Comparison of ENCODE assay signal across 16 cellular contexts in the genomic region with DNA sequence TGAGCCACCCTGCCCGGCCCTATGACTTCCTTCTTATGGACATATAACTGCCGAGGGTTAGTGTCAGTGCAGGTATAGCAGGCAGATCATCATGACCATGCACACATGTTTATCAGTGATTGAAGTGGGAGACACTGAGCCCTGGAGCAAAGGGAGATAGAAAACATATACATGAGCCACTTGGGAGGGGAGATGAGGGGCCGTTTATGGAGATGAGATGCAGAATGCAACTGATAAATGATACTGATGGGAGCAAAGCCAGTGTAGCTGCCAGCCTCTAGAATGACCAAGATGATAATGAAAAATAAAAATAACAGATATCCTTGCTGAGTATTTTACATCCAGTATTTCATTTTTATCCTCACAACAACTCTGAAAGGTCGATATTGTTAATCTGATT.
A peak's percentile ranks its signal among the peaks of the same experiment; 100 is the strongest.
DNase-seq lines count a peak whose midpoint lies in the region; ATAC-seq and TF ChIP-seq lines count a peak whose summit lies in the region.
"Had no signal": no experiment of that assay in that cellular context is flagged by ENCODE, and none has a peak within 500 bp of the region (broad histone marks: within the 10 kb centered on the region; RNA-seq: fewer than 3 reads in every experiment).

No MANE protein-coding gene starts in this region.

- H2AFZ ChIP-seq in parathyroid adenoma = no peak overlapping the region

- no peaks in the 10 kb centered on the region for H3K27me3 ChIP-seq in parathyroid adenoma (ENCODE audit: control insufficient read depth, insufficient read depth, low read length)
- no peaks in the 10 kb centered on the region for H3K27me3 ChIP-seq in heart left ventricle
- H3K27me3 ChIP-seq: BLaER1 treated with 17β-estradiol and CSF1 and Interleukin-3, amounts not matched to agents 10 nM and 100 nM had no signal

- H3K36me3 ChIP-seq in parathyroid adenoma (ENCODE audit: control insufficient read depth, insufficient read depth, low read length) (no peaks in the 10 kb centered on the region), heart left ventricle (no peaks in the 10 kb centered on the region)
- H3K36me3 ChIP-seq: BLaER1 treated with 17β-estradiol and CSF1 and Interleukin-3, amounts not matched to agents 10 nM and 100 nM had no signal

- 64 to 73% (median 72%) methylated on average over 4 of the region's 4 CpGs for WGBS in heart left ventricle, 4 donors

- no peak overlapping the region for H3K4me2 ChIP-seq in parathyroid adenoma (ENCODE audit: low read length)
- H3K4me2 ChIP-seq: BLaER1 treated with 17β-estradiol and CSF1 and Interleukin-3, amounts not matched to agents 10 nM and 100 nM had no signal

- peak overlapping the region; percentile 48 for H3K27ac ChIP-seq in parathyroid adenoma
- H3K27ac ChIP-seq in RWPE1 = no peak overlapping the region
- no peak overlapping the region for H3K27ac ChIP-seq in heart left ventricle
- H3K27ac ChIP-seq: BLaER1 treated with 17β-estradiol and CSF1 and Interleukin-3, amounts not matched to agents 10 nM and 100 nM; C4-2B had no signal

- no peak overlapping the region for H3K9ac ChIP-seq in parathyroid adenoma
- H3K9ac ChIP-seq: BLaER1 treated with 17β-estradiol and CSF1 and Interleukin-3, amounts not matched to agents 10 nM and 100 nM had no signal

- CTCF ChIA-PET in RWPE1 (lab: Yijun Ruan, JAX) = no interaction called here

- POLR2A ChIA-PET in RWPE1 (lab: Yijun Ruan, JAX; ENCODE audit: low non-redundant PET) = no interaction called here

- ATAC-seq in SK-N-SH treated with all-trans-retinoic acid at 6 μM for 48 hours (no peak), heart left ventricle (no peak), GM19328 (IDR thresholded peaks at IDR 0.05; ENCODE audit: unreplicated experiment) (no peak)
- ATAC-seq: CD8-positive, alpha-beta T cell had no signal

- H3K4me3 ChIP-seq in parathyroid adenoma (ENCODE audit: low read depth, low read length) = no peak overlapping the region
- H3K4me3 ChIP-seq in heart left ventricle = no peak overlapping the region
- H3K4me3 ChIP-seq: BLaER1 treated with 17β-estradiol and CSF1 and Interleukin-3, amounts not matched to agents 10 nM and 100 nM had no signal

- no peak for TF ChIP-seq POLR2A in heart left ventricle (IDR thresholded peaks at IDR 0.05)

- DNase-seq in SK-N-DZ (ENCODE audit: low spot score) (peak; percentile 69), RWPE1 (ENCODE audit: low spot score) (no peak), heart left ventricle (no peak)
- DNase-seq: 8988T; ACHN; Caco-2; Calu3; CD4-positive, alpha-beta T cell; CD8-positive, alpha-beta T cell; DMS79 treated with DMSO at 0.1 percent for 48 hours; GF-D8 had no signal

- H3K9me3 ChIP-seq in parathyroid adenoma (ENCODE audit: control insufficient read depth, low read length) = no peaks in the 10 kb centered on the region
- H3K9me3 ChIP-seq in heart left ventricle = no peaks in the 10 kb centered on the region
- H3K9me3 ChIP-seq: BLaER1 treated with 17β-estradiol and CSF1 and Interleukin-3, amounts not matched to agents 10 nM and 100 nM; Caco-2 had no signal

- intact Hi-C loops in heart left ventricle (cut with DNase I) = no loop called here

- no peaks in the 10 kb centered on the region for H3K79me2 ChIP-seq in parathyroid adenoma

- TF ChIP-seq CTCF in parathyroid adenoma (IDR thresholded peaks at IDR 0.05) (no peak), RWPE1 (conservative IDR thresholded peaks at IDR 0.05; ENCODE audit: low read depth) (no peak), heart left ventricle (IDR thresholded peaks at IDR 0.05) (no peak)

- H3K4me1 ChIP-seq in parathyroid adenoma = peaks cover 5% of the 10 kb centered on the region
- no peaks in the 10 kb centered on the region for H3K4me1 ChIP-seq in heart left ventricle
- H3K4me1 ChIP-seq: Caco-2 had no signal

TF ChIP-seq in SK-N-SH treated with all-trans-retinoic acid at 6 μM for 48 hours, 23 proteins besides CTCF, POLR2A, EP300 and RAD21:
- TF ChIP-seq, protein P1, sequence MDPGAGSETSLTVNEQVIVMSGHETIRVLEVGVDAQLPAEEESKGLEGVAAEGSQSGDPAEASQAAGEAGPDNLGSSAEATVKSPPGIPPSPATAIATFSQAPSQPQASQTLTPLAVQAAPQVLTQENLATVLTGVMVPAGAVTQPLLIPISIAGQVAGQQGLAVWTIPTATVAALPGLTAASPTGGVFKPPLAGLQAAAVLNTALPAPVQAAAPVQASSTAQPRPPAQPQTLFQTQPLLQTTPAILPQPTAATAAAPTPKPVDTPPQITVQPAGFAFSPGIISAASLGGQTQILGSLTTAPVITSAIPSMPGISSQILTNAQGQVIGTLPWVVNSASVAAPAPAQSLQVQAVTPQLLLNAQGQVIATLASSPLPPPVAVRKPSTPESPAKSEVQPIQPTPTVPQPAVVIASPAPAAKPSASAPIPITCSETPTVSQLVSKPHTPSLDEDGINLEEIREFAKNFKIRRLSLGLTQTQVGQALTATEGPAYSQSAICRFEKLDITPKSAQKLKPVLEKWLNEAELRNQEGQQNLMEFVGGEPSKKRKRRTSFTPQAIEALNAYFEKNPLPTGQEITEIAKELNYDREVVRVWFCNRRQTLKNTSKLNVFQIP (CRISPR knock-in tag; IDR thresholded peaks at IDR 0.05; ENCODE audit: borderline replicate concordance, low read depth) = no peak
- TF ChIP-seq TCF4 (CRISPR knock-in tag; IDR thresholded peaks at IDR 0.05; ENCODE audit: borderline replicate concordance) (peak; percentile 56), ZC3H10 (CRISPR knock-in tag; IDR thresholded peaks at IDR 0.05) (no peak)
